ENCODE assay signal across 1 cellular context in the genomic region with DNA sequence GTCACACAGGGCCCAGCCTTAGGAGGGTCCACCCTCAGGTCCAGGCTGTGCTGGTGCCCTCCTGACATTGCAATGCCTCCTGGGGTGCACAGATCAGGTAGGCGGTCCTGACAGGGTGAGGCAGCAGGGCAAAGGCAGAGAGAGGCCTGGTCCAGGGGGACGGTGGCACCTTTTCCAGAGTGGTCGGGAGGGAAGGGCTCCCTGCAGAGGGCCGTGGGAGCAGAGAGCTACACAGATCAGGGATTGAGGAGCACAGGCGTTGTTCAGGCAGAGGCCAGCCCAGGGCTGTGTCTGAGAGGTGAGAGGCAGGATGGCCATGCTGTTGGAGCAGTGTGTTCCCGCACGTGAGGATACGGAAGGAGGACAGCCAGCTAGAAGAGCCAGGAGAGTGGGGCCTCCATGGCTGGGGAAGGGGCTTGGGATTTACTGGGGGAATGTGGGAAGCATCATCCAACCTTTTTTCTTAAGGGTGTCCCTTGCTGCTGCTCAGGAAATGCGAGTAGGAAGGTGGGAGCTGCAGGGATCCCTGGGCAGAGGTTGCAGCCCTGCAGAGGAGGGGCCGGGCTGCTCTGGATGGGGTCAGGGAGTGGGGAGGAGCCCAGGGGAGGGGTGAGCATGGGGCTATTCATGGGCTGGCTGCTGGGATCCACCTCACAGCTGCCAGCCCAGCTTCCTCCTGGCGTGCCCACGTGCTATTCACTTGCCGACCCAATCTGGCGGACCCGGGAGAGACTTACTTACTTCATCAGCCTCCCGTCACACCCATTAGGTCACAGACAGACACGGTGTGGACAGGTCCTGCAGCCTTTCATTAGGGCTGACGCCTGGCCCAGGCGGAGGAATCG.
TF ChIP-seq lines count a peak whose summit lies in the region.

No MANE protein-coding gene starts in this region.

TF ChIP-seq in WTC11, 78 proteins besides CTCF, POLR2A, EP300 and RAD21 (continued from another document):
- TF ChIP-seq, protein P1, sequence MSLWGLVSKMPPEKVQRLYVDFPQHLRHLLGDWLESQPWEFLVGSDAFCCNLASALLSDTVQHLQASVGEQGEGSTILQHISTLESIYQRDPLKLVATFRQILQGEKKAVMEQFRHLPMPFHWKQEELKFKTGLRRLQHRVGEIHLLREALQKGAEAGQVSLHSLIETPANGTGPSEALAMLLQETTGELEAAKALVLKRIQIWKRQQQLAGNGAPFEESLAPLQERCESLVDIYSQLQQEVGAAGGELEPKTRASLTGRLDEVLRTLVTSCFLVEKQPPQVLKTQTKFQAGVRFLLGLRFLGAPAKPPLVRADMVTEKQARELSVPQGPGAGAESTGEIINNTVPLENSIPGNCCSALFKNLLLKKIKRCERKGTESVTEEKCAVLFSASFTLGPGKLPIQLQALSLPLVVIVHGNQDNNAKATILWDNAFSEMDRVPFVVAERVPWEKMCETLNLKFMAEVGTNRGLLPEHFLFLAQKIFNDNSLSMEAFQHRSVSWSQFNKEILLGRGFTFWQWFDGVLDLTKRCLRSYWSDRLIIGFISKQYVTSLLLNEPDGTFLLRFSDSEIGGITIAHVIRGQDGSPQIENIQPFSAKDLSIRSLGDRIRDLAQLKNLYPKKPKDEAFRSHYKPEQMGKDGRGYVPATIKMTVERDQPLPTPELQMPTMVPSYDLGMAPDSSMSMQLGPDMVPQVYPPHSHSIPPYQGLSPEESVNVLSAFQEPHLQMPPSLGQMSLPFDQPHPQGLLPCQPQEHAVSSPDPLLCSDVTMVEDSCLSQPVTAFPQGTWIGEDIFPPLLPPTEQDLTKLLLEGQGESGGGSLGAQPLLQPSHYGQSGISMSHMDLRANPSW (CRISPR knock-in tag; conservative IDR thresholded peaks at IDR 0.05; ENCODE audit: low read depth), result no peak
- TF ChIP-seq NR1H2 (CRISPR knock-in tag; IDR thresholded peaks at IDR 0.05) (no peak), ETV6 (CRISPR knock-in tag; IDR thresholded peaks at IDR 0.05) (no peak), RELA (CRISPR knock-in tag; IDR thresholded peaks at IDR 0.05; ENCODE audit: borderline replicate concordance) (no peak), NFYB (CRISPR knock-in tag; conservative IDR thresholded peaks at IDR 0.05; ENCODE audit: low read depth) (no peak)
- TF ChIP-seq, protein P2, sequence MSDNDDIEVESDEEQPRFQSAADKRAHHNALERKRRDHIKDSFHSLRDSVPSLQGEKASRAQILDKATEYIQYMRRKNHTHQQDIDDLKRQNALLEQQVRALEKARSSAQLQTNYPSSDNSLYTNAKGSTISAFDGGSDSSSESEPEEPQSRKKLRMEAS (CRISPR knock-in tag; IDR thresholded peaks at IDR 0.05), result no peak
